In genomic region chr1:86913896-86914634, GRCh38 we compare ENCODE assay signal across 1 cellular context.
TF ChIP-seq lines count a peak whose summit lies in the region.

SELENOF (minus strand) TSS chr1:86914126; CDS start chr1:86914111, 15 bp downstream.

TF ChIP-seq in HepG2, 621 proteins besides CTCF, POLR2A, EP300 and RAD21 (continued from another document and continues in another):
- no peak for TF ChIP-seq NR3C1 (CRISPR knock-in tag; IDR thresholded peaks at IDR 0.05)
- TF ChIP-seq ZNF616 (CRISPR knock-in tag; IDR thresholded peaks at IDR 0.05; ENCODE audit: low read depth), result no peak
- TF ChIP-seq CBX2 (IDR thresholded peaks at IDR 0.05; ENCODE audit: low read depth, low read length), result no peak
- no peak for TF ChIP-seq CBX2 (CRISPR knock-in tag; IDR thresholded peaks at IDR 0.05; ENCODE audit: low read depth)
- TF ChIP-seq ZNF563 (CRISPR knock-in tag; IDR thresholded peaks at IDR 0.05), result no peak
- no peak for TF ChIP-seq ZNF468 (CRISPR knock-in tag; IDR thresholded peaks at IDR 0.05)
- no peak for TF ChIP-seq PBX2 (CRISPR knock-in tag; IDR thresholded peaks at IDR 0.05)
- TF ChIP-seq SIN3B (IDR thresholded peaks at IDR 0.05; ENCODE audit: low read length), result peak; percentile 59; the same call in 1 of the 2 replicates
- no peak for TF ChIP-seq ZNF33B (CRISPR knock-in tag; IDR thresholded peaks at IDR 0.05)
- no peak for TF ChIP-seq ZNF354B (CRISPR knock-in tag; IDR thresholded peaks at IDR 0.05)
- TF ChIP-seq HDAC6 (IDR thresholded peaks at IDR 0.05; ENCODE audit: low read depth, low read length), result peak; percentile 86; the same call in 1 of the 2 replicates
- TF ChIP-seq ZNF274 (CRISPR knock-in tag; IDR thresholded peaks at IDR 0.05), result 0 out of 2 replicates have a peak, but pooled peaks have one; percentile 34
- TF ChIP-seq PAF1 (CRISPR knock-in tag; IDR thresholded peaks at IDR 0.05), result no peak
- no peak for TF ChIP-seq ZNF746 (CRISPR knock-in tag; IDR thresholded peaks at IDR 0.05)
- no peak for TF ChIP-seq SIX1 (CRISPR knock-in tag; IDR thresholded peaks at IDR 0.05; ENCODE audit: borderline replicate concordance)
- TF ChIP-seq SMAD3 (CRISPR knock-in tag; IDR thresholded peaks at IDR 0.05), result no peak
- peak; percentile 52; the same call in 1 of the 2 replicates for TF ChIP-seq ATF1 (CRISPR knock-in tag; IDR thresholded peaks at IDR 0.05)
- TF ChIP-seq RCOR2 (CRISPR knock-in tag; IDR thresholded peaks at IDR 0.05), result no peak
- TF ChIP-seq SNAPC2 (CRISPR knock-in tag; IDR thresholded peaks at IDR 0.05), result no peak
- TF ChIP-seq ONECUT2 (CRISPR knock-in tag; IDR thresholded peaks at IDR 0.05), result no peak
- TF ChIP-seq, protein P1, sequence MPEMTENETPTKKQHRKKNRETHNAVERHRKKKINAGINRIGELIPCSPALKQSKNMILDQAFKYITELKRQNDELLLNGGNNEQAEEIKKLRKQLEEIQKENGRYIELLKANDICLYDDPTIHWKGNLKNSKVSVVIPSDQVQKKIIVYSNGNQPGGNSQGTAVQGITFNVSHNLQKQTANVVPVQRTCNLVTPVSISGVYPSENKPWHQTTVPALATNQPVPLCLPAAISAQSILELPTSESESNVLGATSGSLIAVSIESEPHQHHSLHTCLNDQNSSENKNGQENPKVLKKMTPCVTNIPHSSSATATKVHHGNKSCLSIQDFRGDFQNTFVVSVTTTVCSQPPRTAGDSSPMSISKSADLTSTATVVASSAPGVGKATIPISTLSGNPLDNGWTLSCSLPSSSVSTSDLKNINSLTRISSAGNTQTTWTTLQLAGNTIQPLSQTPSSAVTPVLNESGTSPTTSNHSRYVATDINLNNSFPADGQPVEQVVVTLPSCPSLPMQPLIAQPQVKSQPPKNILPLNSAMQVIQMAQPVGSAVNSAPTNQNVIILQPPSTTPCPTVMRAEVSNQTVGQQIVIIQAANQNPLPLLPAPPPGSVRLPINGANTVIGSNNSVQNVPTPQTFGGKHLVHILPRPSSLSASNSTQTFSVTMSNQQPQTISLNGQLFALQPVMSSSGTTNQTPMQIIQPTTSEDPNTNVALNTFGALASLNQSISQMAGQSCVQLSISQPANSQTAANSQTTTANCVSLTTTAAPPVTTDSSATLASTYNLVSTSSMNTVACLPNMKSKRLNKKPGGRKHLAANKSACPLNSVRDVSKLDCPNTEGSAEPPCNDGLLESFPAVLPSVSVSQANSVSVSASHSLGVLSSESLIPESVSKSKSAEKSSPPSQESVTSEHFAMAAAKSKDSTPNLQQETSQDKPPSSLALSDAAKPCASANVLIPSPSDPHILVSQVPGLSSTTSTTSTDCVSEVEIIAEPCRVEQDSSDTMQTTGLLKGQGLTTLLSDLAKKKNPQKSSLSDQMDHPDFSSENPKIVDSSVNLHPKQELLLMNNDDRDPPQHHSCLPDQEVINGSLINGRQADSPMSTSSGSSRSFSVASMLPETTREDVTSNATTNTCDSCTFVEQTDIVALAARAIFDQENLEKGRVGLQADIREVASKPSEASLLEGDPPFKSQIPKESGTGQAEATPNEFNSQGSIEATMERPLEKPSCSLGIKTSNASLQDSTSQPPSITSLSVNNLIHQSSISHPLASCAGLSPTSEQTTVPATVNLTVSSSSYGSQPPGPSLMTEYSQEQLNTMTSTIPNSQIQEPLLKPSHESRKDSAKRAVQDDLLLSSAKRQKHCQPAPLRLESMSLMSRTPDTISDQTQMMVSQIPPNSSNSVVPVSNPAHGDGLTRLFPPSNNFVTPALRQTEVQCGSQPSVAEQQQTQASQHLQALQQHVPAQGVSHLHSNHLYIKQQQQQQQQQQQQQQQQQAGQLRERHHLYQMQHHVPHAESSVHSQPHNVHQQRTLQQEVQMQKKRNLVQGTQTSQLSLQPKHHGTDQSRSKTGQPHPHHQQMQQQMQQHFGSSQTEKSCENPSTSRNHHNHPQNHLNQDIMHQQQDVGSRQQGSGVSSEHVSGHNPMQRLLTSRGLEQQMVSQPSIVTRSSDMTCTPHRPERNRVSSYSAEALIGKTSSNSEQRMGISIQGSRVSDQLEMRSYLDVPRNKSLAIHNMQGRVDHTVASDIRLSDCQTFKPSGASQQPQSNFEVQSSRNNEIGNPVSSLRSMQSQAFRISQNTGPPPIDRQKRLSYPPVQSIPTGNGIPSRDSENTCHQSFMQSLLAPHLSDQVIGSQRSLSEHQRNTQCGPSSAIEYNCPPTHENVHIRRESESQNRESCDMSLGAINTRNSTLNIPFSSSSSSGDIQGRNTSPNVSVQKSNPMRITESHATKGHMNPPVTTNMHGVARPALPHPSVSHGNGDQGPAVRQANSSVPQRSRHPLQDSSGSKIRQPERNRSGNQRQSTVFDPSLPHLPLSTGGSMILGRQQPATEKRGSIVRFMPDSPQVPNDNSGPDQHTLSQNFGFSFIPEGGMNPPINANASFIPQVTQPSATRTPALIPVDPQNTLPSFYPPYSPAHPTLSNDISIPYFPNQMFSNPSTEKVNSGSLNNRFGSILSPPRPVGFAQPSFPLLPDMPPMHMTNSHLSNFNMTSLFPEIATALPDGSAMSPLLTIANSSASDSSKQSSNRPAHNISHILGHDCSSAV (CRISPR knock-in tag; IDR thresholded peaks at IDR 0.05; ENCODE audit: borderline replicate concordance), result no peak
- TF ChIP-seq PRPF4 (IDR thresholded peaks at IDR 0.05; ENCODE audit: low read depth, low read length, poor library complexity, severe bottlenecking), result no peak
- no peak for TF ChIP-seq FOXK1 (CRISPR knock-in tag; IDR thresholded peaks at IDR 0.05; ENCODE audit: borderline replicate concordance, low read depth)
- no peak for TF ChIP-seq ZBTB33 (CRISPR knock-in tag; IDR thresholded peaks at IDR 0.05)
- no peak for TF ChIP-seq HDAC2 (CRISPR knock-in tag; IDR thresholded peaks at IDR 0.05)
- TF ChIP-seq ZFP82 (CRISPR knock-in tag; IDR thresholded peaks at IDR 0.05; ENCODE audit: borderline replicate concordance), result no peak
- TF ChIP-seq SATB2 (CRISPR knock-in tag; IDR thresholded peaks at IDR 0.05), result 0 out of 2 replicates have a peak, but pooled peaks have one; percentile 67
- TF ChIP-seq, protein P2, sequence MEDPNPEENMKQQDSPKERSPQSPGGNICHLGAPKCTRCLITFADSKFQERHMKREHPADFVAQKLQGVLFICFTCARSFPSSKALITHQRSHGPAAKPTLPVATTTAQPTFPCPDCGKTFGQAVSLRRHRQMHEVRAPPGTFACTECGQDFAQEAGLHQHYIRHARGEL (CRISPR knock-in tag; IDR thresholded peaks at IDR 0.05), result no peak
- 0 out of 2 replicates have a peak, but pooled peaks have one; percentile 30 for TF ChIP-seq ZNF691 (CRISPR knock-in tag; IDR thresholded peaks at IDR 0.05; ENCODE audit: borderline replicate concordance, low read depth)
- TF ChIP-seq, protein P3, sequence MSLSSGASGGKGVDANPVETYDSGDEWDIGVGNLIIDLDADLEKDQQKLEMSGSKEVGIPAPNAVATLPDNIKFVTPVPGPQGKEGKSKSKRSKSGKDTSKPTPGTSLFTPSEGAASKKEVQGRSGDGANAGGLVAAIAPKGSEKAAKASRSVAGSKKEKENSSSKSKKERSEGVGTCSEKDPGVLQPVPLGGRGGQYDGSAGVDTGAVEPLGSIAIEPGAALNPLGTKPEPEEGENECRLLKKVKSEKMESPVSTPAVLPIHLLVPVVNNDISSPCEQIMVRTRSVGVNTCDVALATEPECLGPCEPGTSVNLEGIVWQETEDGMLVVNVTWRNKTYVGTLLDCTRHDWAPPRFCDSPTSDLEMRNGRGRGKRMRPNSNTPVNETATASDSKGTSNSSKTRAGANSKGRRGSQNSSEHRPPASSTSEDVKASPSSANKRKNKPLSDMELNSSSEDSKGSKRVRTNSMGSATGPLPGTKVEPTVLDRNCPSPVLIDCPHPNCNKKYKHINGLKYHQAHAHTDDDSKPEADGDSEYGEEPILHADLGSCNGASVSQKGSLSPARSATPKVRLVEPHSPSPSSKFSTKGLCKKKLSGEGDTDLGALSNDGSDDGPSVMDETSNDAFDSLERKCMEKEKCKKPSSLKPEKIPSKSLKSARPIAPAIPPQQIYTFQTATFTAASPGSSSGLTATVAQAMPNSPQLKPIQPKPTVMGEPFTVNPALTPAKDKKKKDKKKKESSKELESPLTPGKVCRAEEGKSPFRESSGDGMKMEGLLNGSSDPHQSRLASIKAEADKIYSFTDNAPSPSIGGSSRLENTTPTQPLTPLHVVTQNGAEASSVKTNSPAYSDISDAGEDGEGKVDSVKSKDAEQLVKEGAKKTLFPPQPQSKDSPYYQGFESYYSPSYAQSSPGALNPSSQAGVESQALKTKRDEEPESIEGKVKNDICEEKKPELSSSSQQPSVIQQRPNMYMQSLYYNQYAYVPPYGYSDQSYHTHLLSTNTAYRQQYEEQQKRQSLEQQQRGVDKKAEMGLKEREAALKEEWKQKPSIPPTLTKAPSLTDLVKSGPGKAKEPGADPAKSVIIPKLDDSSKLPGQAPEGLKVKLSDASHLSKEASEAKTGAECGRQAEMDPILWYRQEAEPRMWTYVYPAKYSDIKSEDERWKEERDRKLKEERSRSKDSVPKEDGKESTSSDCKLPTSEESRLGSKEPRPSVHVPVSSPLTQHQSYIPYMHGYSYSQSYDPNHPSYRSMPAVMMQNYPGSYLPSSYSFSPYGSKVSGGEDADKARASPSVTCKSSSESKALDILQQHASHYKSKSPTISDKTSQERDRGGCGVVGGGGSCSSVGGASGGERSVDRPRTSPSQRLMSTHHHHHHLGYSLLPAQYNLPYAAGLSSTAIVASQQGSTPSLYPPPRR (CRISPR knock-in tag; IDR thresholded peaks at IDR 0.05; ENCODE audit: borderline replicate concordance), result no peak
- peak; percentile 35 for TF ChIP-seq ZNF574 (CRISPR knock-in tag; IDR thresholded peaks at IDR 0.05)
- TF ChIP-seq ZNF83 (CRISPR knock-in tag; IDR thresholded peaks at IDR 0.05; ENCODE audit: borderline replicate concordance), result no peak
- TF ChIP-seq KLF12 (CRISPR knock-in tag; IDR thresholded peaks at IDR 0.05; ENCODE audit: borderline replicate concordance), result no peak
- no peak for TF ChIP-seq ZNF33A (CRISPR knock-in tag; IDR thresholded peaks at IDR 0.05; ENCODE audit: borderline replicate concordance)
- no peak for TF ChIP-seq MEIS2 (CRISPR knock-in tag; IDR thresholded peaks at IDR 0.05)
- TF ChIP-seq ZNF431 (CRISPR knock-in tag; IDR thresholded peaks at IDR 0.05; ENCODE audit: borderline replicate concordance, low read depth), result no peak
- no peak for TF ChIP-seq EZH2 (conservative IDR thresholded peaks at IDR 0.05; ENCODE audit: low read depth, low read length)
